Comparison of ENCODE assay signal across 14 cellular contexts in genomic region chr10:84205853-84206513, GRCh38. TPM values are rescaled to one million over a fixed set of nuclear protein-coding genes. Genes with fewer than 3 reads are reported as not detected.
DNase-seq lines count a peak whose midpoint lies in the region; ATAC-seq and TF ChIP-seq lines count a peak whose summit lies in the region.
"Had no signal": no experiment of that assay in that cellular context is flagged by ENCODE, and none has a peak within 500 bp of the region (broad histone marks: within the 10 kb centered on the region; RNA-seq: fewer than 3 reads in every experiment).

No MANE protein-coding gene starts in this region.

- TF ChIP-seq CTCF in right atrium auricular region (IDR thresholded peaks at IDR 0.05) (no peak), brain (conservative IDR thresholded peaks at IDR 0.05) (peak; percentile 9 to 11), natural killer cell (IDR thresholded peaks at IDR 0.05) (peak; percentile 28), upper lobe of right lung (IDR thresholded peaks at IDR 0.05) (no peak)

- H3K9me3 ChIP-seq in right atrium auricular region, result no peaks in the 10 kb centered on the region
- H3K9me3 ChIP-seq in upper lobe of right lung, result no peaks in the 10 kb centered on the region

- H3K36me3 ChIP-seq in right atrium auricular region (no peaks in the 10 kb centered on the region), upper lobe of right lung (no peaks in the 10 kb centered on the region)

- H3K4me1 Mint-ChIP-seq in brain (no peaks in the 10 kb centered on the region), natural killer cell (peaks cover 0 to 12% of the 10 kb centered on the region in 2 donors)
- H3K4me1 Mint-ChIP-seq in activated CD8-positive, alpha-beta T cell treated with anti-CD3 and anti-CD28 coated beads, Interleukin-2, amount 10 ng/mL, durations not matched to agents 7 days and 5 days (ENCODE audit: low read depth), result no peaks in the 10 kb centered on the region

- H3K27ac Mint-ChIP-seq in brain (peak overlapping the region in 1 of 5 experiments; percentile 38), natural killer cell (no peak overlapping the region)
- H3K27ac Mint-ChIP-seq in activated CD8-positive, alpha-beta T cell treated with anti-CD3 and anti-CD28 coated beads, Interleukin-2, amount 10 ng/mL, durations not matched to agents 7 days and 5 days, result no peak overlapping the region

- intact Hi-C loops in cardiac septum (cut with DNase I), result no loop called here
- intact Hi-C loops in natural killer cell (cut with micrococcal nuclease), result loop anchor here (1.0 to 2.0 kb wide), 2 partner anchors 49 to 58 kb away; no protein-coding TSS in a partner anchor
- intact Hi-C loops in upper lobe of right lung (cut with DNase I), result no loop called here

- H3K4me3 ChIP-seq in right atrium auricular region (no peak overlapping the region), upper lobe of right lung (no peak overlapping the region)

- no peaks in the 10 kb centered on the region for H3K36me3 Mint-ChIP-seq in brain
- H3K36me3 Mint-ChIP-seq in natural killer cell, result no peaks in the 10 kb centered on the region
- H3K36me3 Mint-ChIP-seq in activated CD8-positive, alpha-beta T cell treated with anti-CD3 and anti-CD28 coated beads, Interleukin-2, amount 10 ng/mL, durations not matched to agents 7 days and 5 days (ENCODE audit: low read depth), result no peaks in the 10 kb centered on the region
- H3K36me3 Mint-ChIP-seq: CD8-positive, alpha-beta memory T cell had no signal

- H3K27me3 Mint-ChIP-seq in brain (no peaks in the 10 kb centered on the region), natural killer cell (ENCODE audit: low read depth in 2 of 2) (no peaks in the 10 kb centered on the region)
- peaks cover 9% of the 10 kb centered on the region for H3K27me3 Mint-ChIP-seq in activated CD8-positive, alpha-beta T cell treated with anti-CD3 and anti-CD28 coated beads, Interleukin-2, amount 10 ng/mL, durations not matched to agents 7 days and 5 days (ENCODE audit: low read depth)

- H3K27ac ChIP-seq in right atrium auricular region, result no peak overlapping the region
- no peak overlapping the region for H3K27ac ChIP-seq in upper lobe of right lung

- H3K4me1 ChIP-seq in right atrium auricular region (no peaks in the 10 kb centered on the region), upper lobe of right lung (no peaks in the 10 kb centered on the region)

- CTCF ChIA-PET in activated CD8-positive, alpha-beta T cell treated with anti-CD3 and anti-CD28 coated beads, Interleukin-2, amount 10 ng/mL, durations not matched to agents 7 days and 5 days (lab: Charles Lee), result interaction anchor here (0.8 to 10.1 kb wide), 9 partner anchors 9 to 79 kb away, joined by 3 to 111 read pairs (median 7); no protein-coding TSS in a partner anchor

- H3K9me3 Mint-ChIP-seq in brain, result no peaks in the 10 kb centered on the region
- H3K9me3 Mint-ChIP-seq in natural killer cell, result no peaks in the 10 kb centered on the region
- H3K9me3 Mint-ChIP-seq in activated CD8-positive, alpha-beta T cell treated with anti-CD3 and anti-CD28 coated beads, Interleukin-2, amount 10 ng/mL, durations not matched to agents 7 days and 5 days (ENCODE audit: insufficient read depth), result no peaks in the 10 kb centered on the region
- H3K9me3 Mint-ChIP-seq: CD8-positive, alpha-beta memory T cell had no signal

- H3K4me3 Mint-ChIP-seq in brain (no peak overlapping the region), natural killer cell (no peak overlapping the region)
- no peak overlapping the region for H3K4me3 Mint-ChIP-seq in activated CD8-positive, alpha-beta T cell treated with anti-CD3 and anti-CD28 coated beads, Interleukin-2, amount 10 ng/mL, durations not matched to agents 7 days and 5 days
- H3K4me3 Mint-ChIP-seq: CD8-positive, alpha-beta memory T cell had no signal

- POLR2A ChIA-PET in activated CD8-positive, alpha-beta T cell treated with anti-CD3 and anti-CD28 coated beads, Interleukin-2, amount 10 ng/mL, durations not matched to agents 7 days and 5 days (lab: Charles Lee), result interaction anchor here (1.7 kb wide), 1 partner anchor 67 kb away, joined by 4 read pairs; no protein-coding TSS in a partner anchor

- no peak for ATAC-seq in natural killer cell
- ATAC-seq in upper lobe of right lung, result no peak
- no peak for ATAC-seq in activated CD8-positive, alpha-beta T cell treated with anti-CD3 and anti-CD28 coated beads, Interleukin-2, amount 10 ng/mL, durations not matched to agents 7 days and 5 days
- no peak for ATAC-seq in HG03442 (IDR thresholded peaks at IDR 0.05; ENCODE audit: unreplicated experiment)
- ATAC-seq in HG02610 (IDR thresholded peaks at IDR 0.05; ENCODE audit: unreplicated experiment), result no peak

- DNase-seq in cardiac septum (ENCODE audit: low spot score) (peak; percentile 41), right atrium auricular region (ENCODE audit: low spot score) (no peak), natural killer cell (no peak), upper lobe of right lung (peak; percentile 15)
- no peak for DNase-seq in activated CD8-positive, alpha-beta T cell treated with anti-CD3 and anti-CD28 coated beads, Interleukin-2, amount 10 ng/mL, durations not matched to agents 7 days and 5 days
- DNase-seq: GOT3, NCI-H524 treated with DMSO at 0.1 percent for 48 hours had no signal

- H3K27me3 ChIP-seq in right atrium auricular region, result no peaks in the 10 kb centered on the region
- H3K27me3 ChIP-seq in upper lobe of right lung, result peaks cover 14% of the 10 kb centered on the region

RNA-seq across cellular contexts. Expression of gene CDHR1, which starts 11.6 kb away (rescaled TPM):
- 1.3 TPM for total RNA-seq in cardiac septum
- 1 to 10 TPM in 1 of 2 donors, under 1 TPM in 1; 0.55 to 1.6 TPM for total RNA-seq in right atrium auricular region
- 6.4 TPM for polyA plus RNA-seq in brain (ENCODE audit: insufficient read depth, low read depth, low replicate concordance)
- total RNA-seq in natural killer cell, result 1 to 10 TPM; 4.0 to 9.5 (median 6.5) TPM
- 0.35 TPM for total RNA-seq in upper lobe of right lung
- total RNA-seq in activated CD8-positive, alpha-beta T cell treated with anti-CD3 and anti-CD28 coated beads, Interleukin-2, amount 10 ng/mL, durations not matched to agents 7 days and 5 days, result under 1 TPM; 0.26 to 0.29 TPM
- total RNA-seq: MCF 10A had no signal
- polyA plus RNA-seq: BJ had no signal

RNA-seq across cellular contexts. Expression of gene LRIT2, which starts 19.4 kb away (rescaled TPM):
- total RNA-seq in cardiac septum, result not detected
- not detected for total RNA-seq in right atrium auricular region
- polyA plus RNA-seq in brain (ENCODE audit: insufficient read depth, low read depth, low replicate concordance), result not detected
- total RNA-seq in natural killer cell, result not detected
- not detected for total RNA-seq in upper lobe of right lung
- total RNA-seq in activated CD8-positive, alpha-beta T cell treated with anti-CD3 and anti-CD28 coated beads, Interleukin-2, amount 10 ng/mL, durations not matched to agents 7 days and 5 days, result not detected
- total RNA-seq: CD8-positive, alpha-beta memory T cell; MCF 10A; Right ventricle myocardium inferior had no signal
- polyA plus RNA-seq: BJ; CD8-positive, alpha-beta memory T cell had no signal

RNA-seq across cellular contexts. Expression of gene GPR15LG, which starts 32.4 kb away (rescaled TPM):
- total RNA-seq in cardiac septum, result not detected
- total RNA-seq in right atrium auricular region, result not detected
- polyA plus RNA-seq in brain (ENCODE audit: insufficient read depth, low read depth, low replicate concordance), result not detected
- not detected for total RNA-seq in natural killer cell
- not detected for total RNA-seq in upper lobe of right lung
- not detected for total RNA-seq in activated CD8-positive, alpha-beta T cell treated with anti-CD3 and anti-CD28 coated beads, Interleukin-2, amount 10 ng/mL, durations not matched to agents 7 days and 5 days
- total RNA-seq: CD8-positive, alpha-beta memory T cell; MCF 10A; Right ventricle myocardium inferior had no signal
- polyA plus RNA-seq: BJ; CD8-positive, alpha-beta memory T cell had no signal

RNA-seq across cellular contexts. Expression of gene LRIT1, which starts 35.4 kb away (rescaled TPM):
- not detected for total RNA-seq in cardiac septum
- not detected for total RNA-seq in right atrium auricular region
- polyA plus RNA-seq in brain (ENCODE audit: insufficient read depth, low read depth, low replicate concordance), result not detected
- not detected for total RNA-seq in natural killer cell
- not detected for total RNA-seq in upper lobe of right lung
- not detected for total RNA-seq in activated CD8-positive, alpha-beta T cell treated with anti-CD3 and anti-CD28 coated beads, Interleukin-2, amount 10 ng/mL, durations not matched to agents 7 days and 5 days
- total RNA-seq: CD8-positive, alpha-beta memory T cell; MCF 10A; Right ventricle myocardium inferior had no signal
- polyA plus RNA-seq: BJ; CD8-positive, alpha-beta memory T cell had no signal

RNA-seq across cellular contexts. Expression of gene RGR, which starts 38.9 kb away (rescaled TPM):
- total RNA-seq in cardiac septum (not detected), right atrium auricular region (not detected), natural killer cell (not detected), upper lobe of right lung (0.41 TPM)
- polyA plus RNA-seq in brain (ENCODE audit: insufficient read depth, low read depth, low replicate concordance), result 3.9 TPM
- not detected for total RNA-seq in activated CD8-positive, alpha-beta T cell treated with anti-CD3 and anti-CD28 coated beads, Interleukin-2, amount 10 ng/mL, durations not matched to agents 7 days and 5 days
- total RNA-seq: CD8-positive, alpha-beta memory T cell; MCF 10A had no signal
- polyA plus RNA-seq: BJ; CD8-positive, alpha-beta memory T cell had no signal

Comparison
In these comparisons a context has a peak if more than half of its experiments do, and no peak if none do; other contexts are left out.
1. DNase-seq: peak in cardiac septum (single experiment) and upper lobe of right lung (single experiment); none in right atrium auricular region (single experiment), natural killer cell (single experiment) and activated CD8-positive, alpha-beta T cell treated with anti-CD3 and anti-CD28 coated beads, Interleukin-2, amount 10 ng/mL, durations not matched to agents 7 days and 5 days (single experiment).
2. CTCF ChIP-seq: peak in brain (2 of 2) and natural killer cell (single experiment); none in right atrium auricular region (0 of 2) and upper lobe of right lung (single experiment).